In the genomic region with DNA sequence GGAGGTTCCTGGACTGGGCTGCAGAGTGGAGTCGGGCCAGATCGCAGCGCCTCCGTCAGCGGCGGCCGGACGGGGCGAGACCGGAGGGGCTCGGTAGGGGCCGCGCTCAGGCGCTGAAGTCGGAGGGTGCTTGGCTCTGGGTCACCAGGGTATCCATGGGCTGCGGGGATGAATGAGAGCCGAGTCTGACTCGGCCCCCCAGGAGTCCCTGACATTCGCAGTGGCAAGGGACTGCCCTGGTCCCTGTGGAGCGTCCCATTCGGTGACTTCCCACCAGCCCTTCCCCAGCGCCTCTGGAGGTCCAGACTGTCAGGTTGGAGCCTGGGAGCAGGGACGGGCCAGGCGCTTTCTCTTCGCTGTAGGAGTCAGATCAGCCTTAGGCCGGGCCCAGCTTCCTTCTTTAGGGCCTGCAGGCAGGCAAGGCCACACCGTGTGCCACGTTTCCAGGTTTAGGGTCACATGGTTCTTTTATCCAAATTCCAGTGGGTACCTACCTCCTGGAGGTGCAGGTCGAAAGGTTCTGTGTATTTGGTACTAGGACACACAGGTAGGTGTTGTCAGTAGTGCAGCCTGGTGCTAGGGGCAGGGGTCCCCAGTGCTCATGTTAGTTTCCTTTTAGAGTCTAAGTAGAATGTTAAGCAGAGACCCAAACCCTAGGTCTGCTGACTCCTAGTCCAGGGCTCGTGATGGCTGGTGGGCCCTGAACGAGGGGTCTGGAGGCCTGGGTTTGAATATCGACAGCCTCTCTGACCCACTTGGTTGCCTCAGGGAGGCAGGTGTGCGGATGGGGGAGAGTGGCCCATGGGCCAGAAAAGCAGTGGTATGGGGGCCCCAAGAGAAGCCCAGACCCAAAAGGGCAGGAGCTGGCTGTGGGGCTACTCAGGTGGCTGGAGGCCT, we compare ENCODE assay signal across 1 cellular context.
TF ChIP-seq lines count a peak whose summit lies in the region.

No MANE protein-coding gene starts in this region.

TF ChIP-seq in SK-N-SH, 30 proteins besides CTCF, POLR2A, EP300 and RAD21 (continued from another document):
- TF ChIP-seq, protein P1, sequence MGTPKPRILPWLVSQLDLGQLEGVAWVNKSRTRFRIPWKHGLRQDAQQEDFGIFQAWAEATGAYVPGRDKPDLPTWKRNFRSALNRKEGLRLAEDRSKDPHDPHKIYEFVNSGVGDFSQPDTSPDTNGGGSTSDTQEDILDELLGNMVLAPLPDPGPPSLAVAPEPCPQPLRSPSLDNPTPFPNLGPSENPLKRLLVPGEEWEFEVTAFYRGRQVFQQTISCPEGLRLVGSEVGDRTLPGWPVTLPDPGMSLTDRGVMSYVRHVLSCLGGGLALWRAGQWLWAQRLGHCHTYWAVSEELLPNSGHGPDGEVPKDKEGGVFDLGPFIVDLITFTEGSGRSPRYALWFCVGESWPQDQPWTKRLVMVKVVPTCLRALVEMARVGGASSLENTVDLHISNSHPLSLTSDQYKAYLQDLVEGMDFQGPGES (IDR thresholded peaks at IDR 0.05; ENCODE audit: low read depth, low read length), result no peak
